ENCODE assay signal across 20 cellular contexts in the genomic region with DNA sequence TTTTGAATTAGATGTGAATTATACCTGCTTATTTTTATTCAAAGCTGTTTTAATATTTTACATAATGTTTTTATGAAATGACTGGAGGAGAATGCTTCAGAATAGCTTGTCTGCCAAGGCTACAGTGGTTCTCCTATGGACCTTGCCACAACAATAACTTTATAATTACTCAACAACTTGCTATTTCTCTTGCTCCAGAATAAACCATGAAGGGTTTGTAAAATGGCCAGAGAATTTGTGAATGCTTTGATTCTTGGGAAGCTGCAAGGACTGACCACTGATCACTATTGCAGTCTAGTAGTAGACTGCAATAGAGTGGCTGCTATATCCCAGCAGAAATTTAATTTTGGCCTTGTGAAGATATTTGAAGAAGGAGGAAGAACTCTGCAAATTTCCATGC.
"Had no signal": no experiment of that assay in that cellular context is flagged by ENCODE, and none has a peak within 500 bp of the region (broad histone marks: within the 10 kb centered on the region; RNA-seq: fewer than 3 reads in every experiment).

No MANE protein-coding gene starts in this region.

- ATAC-seq: activated naive CD8-positive, alpha-beta T cell treated with anti-CD3 and anti-CD28 coated beads, Interleukin-2, amount 50 U/mL, for 24 hours; activated T-helper 17 cell treated with anti-CD3 and anti-CD28 coated beads, Interleukin-2, amount 50 U/mL, for 72 hours; esophagus mucosa; natural killer cell treated with Interleukin-12 subunit alpha and Interleukin-12 subunit beta and Interleukin-15 and Interleukin-18, amount 100 ng/mL, for 72 hours; right lobe of liver; stimulated activated naive CD8-positive, alpha-beta T cell treated with anti-CD3 and anti-CD28 coated beads, Interleukin-15, amount 100 ng/mL, for 72 hours had no signal

- DNase-seq: activated CD4-positive, alpha-beta T cell treated with anti-CD3 and anti-CD28 coated beads, Interleukin-2, amount 50 U/mL, for 48 hours; activated CD4-positive, CD25-positive, alpha-beta regulatory T cell treated with anti-CD3 and anti-CD28 coated beads, Interleukin-2, amount 50 U/mL, for 72 hours; activated naive CD4-positive, alpha-beta T cell treated with anti-CD3 and anti-CD28 coated beads for 36 hours; activated naive CD8-positive, alpha-beta T cell treated with anti-CD3 and anti-CD28 coated beads, Interleukin-2, amount 50 U/mL, for 24 hours; aorta; caudate nucleus; foreskin fibroblast; glutamatergic neuron; hypothalamus; mesendoderm; nucleus accumbens; right lobe of liver; stimulated activated CD4-positive, alpha-beta T cell treated with anti-CD3 and anti-CD28 coated beads, Interleukin-1b, Interleukin-23, amount 100 ng/mL, for 48 hours; stimulated activated naive CD8-positive, alpha-beta T cell treated with anti-CD3 and anti-CD28 coated beads, Interleukin-15, amount 100 ng/mL, for 72 hours; thyroid gland had no signal

- H3K4me3 ChIP-seq: coronary artery, prostate gland, right lobe of liver, thyroid gland had no signal
